26 cellular contexts compared by ENCODE assay signal in genomic region chr3:50529996-50530706, GRCh38. TPM values are rescaled to one million over a fixed set of nuclear protein-coding genes. Genes with fewer than 3 reads are reported as not detected.
DNase-seq lines count a peak whose midpoint lies in the region; ATAC-seq, FAIRE-seq and TF ChIP-seq lines count a peak whose summit lies in the region.
"Had no signal": no experiment of that assay in that cellular context is flagged by ENCODE, and none has a peak within 500 bp of the region (broad histone marks: within the 10 kb centered on the region; RNA-seq: fewer than 3 reads in every experiment).

No MANE protein-coding gene starts in this region.

- H3K36me3 ChIP-seq in astrocyte (ENCODE audit: insufficient read depth, low read length) (no peaks in the 10 kb centered on the region), iPS-20b (ENCODE audit: insufficient read depth, low read depth, low read length) (no peaks in the 10 kb centered on the region)
- H3K36me3 ChIP-seq: adrenal gland, vagina had no signal

- FAIRE-seq in astrocyte (lab: Jason Lieb, UNC): no peak
- FAIRE-seq: GM18507, RCC 7860 had no signal

- no peaks in the 10 kb centered on the region for H3K79me2 ChIP-seq in astrocyte (ENCODE audit: insufficient read depth, low read length)

- no peak overlapping the region for H3K9ac ChIP-seq in astrocyte (ENCODE audit: low read length)
- H3K9ac ChIP-seq in iPS-20b (ENCODE audit: low read depth, low read length): peak overlapping the region; percentile 57; the same call in 1 of the 2 replicates

- H3K4me2 ChIP-seq in astrocyte (ENCODE audit: low read length): peak overlapping the region; percentile 11

- TF ChIP-seq CTCF in astrocyte (IDR thresholded peaks at IDR 0.05; ENCODE audit: insufficient read depth, low read depth, low read length) (no peak), progenitor cell of endocrine pancreas (IDR thresholded peaks at IDR 0.05; ENCODE audit: unreplicated experiment) (no peak)

- H3K4me1 ChIP-seq in astrocyte (ENCODE audit: insufficient read depth, low read length) (no peaks in the 10 kb centered on the region), iPS-20b (ENCODE audit: insufficient read depth, low read length) (peaks cover 4% of the 10 kb centered on the region)
- H3K4me1 ChIP-seq: adrenal gland had no signal

- no peak overlapping the region for H2AFZ ChIP-seq in astrocyte (ENCODE audit: low read depth, low read length)

- no peak overlapping the region for H3K27ac ChIP-seq in astrocyte (ENCODE audit: low read depth, low read length)
- no peak overlapping the region for H3K27ac ChIP-seq in iPS-20b (ENCODE audit: low read length)
- H3K27ac ChIP-seq: adrenal gland, vagina had no signal

- no peak for ATAC-seq in activated naive CD8-positive, alpha-beta T cell treated with anti-CD3 and anti-CD28 coated beads, Interleukin-2, amount 50 U/mL, for 24 hours
- ATAC-seq: left lobe of liver had no signal

- H3K4me3 ChIP-seq in astrocyte (ENCODE audit: insufficient read depth, low read depth, low read length) (no peak overlapping the region), iPS-20b (ENCODE audit: low read length) (peak overlapping the region; percentile 55; the same call in 1 of the 2 replicates)
- H3K4me3 ChIP-seq: adrenal gland had no signal

- peaks cover 5% of the 10 kb centered on the region for H4K20me1 ChIP-seq in astrocyte (ENCODE audit: insufficient read depth, low read length)

- H3K9me3 Mint-ChIP-seq in astrocyte (ENCODE audit: unreplicated experiment) (no peaks in the 10 kb centered on the region), progenitor cell of endocrine pancreas (ENCODE audit: low read depth) (no peaks in the 10 kb centered on the region)
- no peaks in the 10 kb centered on the region for H3K9me3 Mint-ChIP-seq in activated naive CD8-positive, alpha-beta T cell treated with anti-CD3 and anti-CD28 coated beads, Interleukin-2, amount 50 U/mL, for 24 hours
- H3K9me3 Mint-ChIP-seq: T-helper 1 cell treated with Interleukin-12 subunit alpha and Interleukin-12 subunit beta and Interleukin-4 antibody, amounts not matched to agents 30 μg/mL and 1 μg/mL, for 36 hours had no signal

- H3K9me3 ChIP-seq in astrocyte (ENCODE audit: insufficient read depth, low read depth, low read length) (no peaks in the 10 kb centered on the region), iPS-20b (ENCODE audit: insufficient read depth, low read depth, low read length) (no peaks in the 10 kb centered on the region)
- H3K9me3 ChIP-seq: adrenal gland, vagina had no signal

- DNase-seq in NCI-H1417 (lab: John Stamatoyannopoulos, UW) (peak in 2 of 3 experiments; percentile 45 to 60), NCI-H1417 treated with DMSO at 0.1 percent for 48 hours (lab: John Stamatoyannopoulos, UW) (no peak), astrocyte (ENCODE audit: low read depth) (no peak), progenitor cell of endocrine pancreas (ENCODE audit: low spot score, unreplicated experiment) (no peak), HT-29 (ENCODE audit: low spot score) (no peak), middle frontal gyrus (ENCODE audit: extremely low spot score, low spot score) (no peak)
- no peak for DNase-seq in activated naive CD8-positive, alpha-beta T cell treated with anti-CD3 and anti-CD28 coated beads, Interleukin-2, amount 50 U/mL, for 24 hours
- DNase-seq: activated CD8-positive, alpha-beta memory T cell treated with anti-CD3 and anti-CD28 coated beads, Interleukin-2, amount 50 U/mL, for 48 hours; activated effector memory CD4-positive, alpha-beta T cell treated with Interleukin-2 at 50 U/mL for 16 hours; adrenal gland; COR-L47; EL; hippocampal formation; KG1; MV-4-11; NCI-H1930; stimulated activated CD4-positive, alpha-beta T cell treated with anti-CD3 and anti-CD28 coated beads, Interleukin-12 subunit alpha, Interleukin-12 subunit beta, amount 100 ng/mL, for 4 hours had no signal

- H3K4me1 Mint-ChIP-seq in astrocyte (ENCODE audit: low read depth, unreplicated experiment) (peaks cover 14% of the 10 kb centered on the region), progenitor cell of endocrine pancreas (ENCODE audit: low read depth) (peaks cover 12% of the 10 kb centered on the region)
- peaks cover 4% of the 10 kb centered on the region for H3K4me1 Mint-ChIP-seq in activated naive CD8-positive, alpha-beta T cell treated with anti-CD3 and anti-CD28 coated beads, Interleukin-2, amount 50 U/mL, for 24 hours
- H3K4me1 Mint-ChIP-seq: B cell had no signal

- H3K27me3 ChIP-seq in astrocyte (ENCODE audit: insufficient read depth, low read length): peaks cover 32% of the 10 kb centered on the region
- peaks cover 37% of the 10 kb centered on the region for H3K27me3 ChIP-seq in iPS-20b (ENCODE audit: insufficient read depth, low read length)
- H3K27me3 ChIP-seq: adrenal gland, vagina had no signal

- H3K4me3 Mint-ChIP-seq in astrocyte (ENCODE audit: unreplicated experiment) (no peak overlapping the region), progenitor cell of endocrine pancreas (ENCODE audit: low read depth) (peak overlapping the region; percentile 58)
- no peak overlapping the region for H3K4me3 Mint-ChIP-seq in activated naive CD8-positive, alpha-beta T cell treated with anti-CD3 and anti-CD28 coated beads, Interleukin-2, amount 50 U/mL, for 24 hours
- H3K4me3 Mint-ChIP-seq: B cell; T-helper 1 cell treated with Interleukin-12 subunit alpha and Interleukin-12 subunit beta and Interleukin-4 antibody, amounts not matched to agents 30 μg/mL and 1 μg/mL, for 36 hours had no signal

- H3K27me3 Mint-ChIP-seq in astrocyte (ENCODE audit: low read depth, unreplicated experiment) (peaks cover 53% of the 10 kb centered on the region), progenitor cell of endocrine pancreas (peaks cover 45% of the 10 kb centered on the region)
- H3K27me3 Mint-ChIP-seq in activated naive CD8-positive, alpha-beta T cell treated with anti-CD3 and anti-CD28 coated beads, Interleukin-2, amount 50 U/mL, for 24 hours: peaks cover 17% of the 10 kb centered on the region

- H3K27ac Mint-ChIP-seq in astrocyte (ENCODE audit: unreplicated experiment) (no peak overlapping the region), progenitor cell of endocrine pancreas (no peak overlapping the region)
- no peak overlapping the region for H3K27ac Mint-ChIP-seq in activated naive CD8-positive, alpha-beta T cell treated with anti-CD3 and anti-CD28 coated beads, Interleukin-2, amount 50 U/mL, for 24 hours
- H3K27ac Mint-ChIP-seq: B cell; T-helper 1 cell treated with Interleukin-12 subunit alpha and Interleukin-12 subunit beta and Interleukin-4 antibody, amounts not matched to agents 30 μg/mL and 1 μg/mL, for 36 hours had no signal

- H3K36me3 Mint-ChIP-seq in astrocyte (ENCODE audit: low read depth, unreplicated experiment) (no peaks in the 10 kb centered on the region), progenitor cell of endocrine pancreas (ENCODE audit: insufficient read depth) (no peaks in the 10 kb centered on the region)
- no peaks in the 10 kb centered on the region for H3K36me3 Mint-ChIP-seq in activated naive CD8-positive, alpha-beta T cell treated with anti-CD3 and anti-CD28 coated beads, Interleukin-2, amount 50 U/mL, for 24 hours (ENCODE audit: low read depth)

RNA-seq across cellular contexts. Expression of gene CACNA2D2, which starts 26.7 kb away (rescaled TPM):
- 0.31 and 1.00 TPM in 2 replicates for total RNA-seq in astrocyte
- 5.5 and 6.9 TPM in 2 replicates for total RNA-seq in progenitor cell of endocrine pancreas
- total RNA-seq in HT-29 (2014; rRNA removed; shearing (Covaris generic)): 0.33 and 0.42 TPM in 2 replicates
- total RNA-seq: fibroblast of villous mesenchyme had no signal

RNA-seq across cellular contexts. Expression of gene C3orf18, which starts 37.4 kb away (rescaled TPM):
- total RNA-seq in astrocyte (7.2 and 8.0 TPM in 2 replicates), progenitor cell of endocrine pancreas (12.0 and 12.5 TPM in 2 replicates)
- total RNA-seq in HT-29 (2014; rRNA removed; shearing (Covaris generic)): 0.33 and 0.44 TPM in 2 replicates
- total RNA-seq: A172 had no signal

RNA-seq across cellular contexts. Expression of gene HEMK1, which starts 39.2 kb away (rescaled TPM):
- total RNA-seq in astrocyte (13.6 and 15.7 TPM in 2 replicates), progenitor cell of endocrine pancreas (23.0 and 23.7 TPM in 2 replicates)
- 8.2 and 12.2 TPM in 2 replicates for total RNA-seq in HT-29 (2014; rRNA removed; shearing (Covaris generic))

Comparison
In these comparisons a context has a peak if more than half of its experiments do, and no peak if none do; other contexts are left out.
1. DNase-seq: peak in NCI-H1417 (2 of 3); none in NCI-H1417 treated with DMSO at 0.1 percent for 48 hours (single experiment), astrocyte (single experiment), progenitor cell of endocrine pancreas (single experiment), HT-29 (single experiment), middle frontal gyrus (single experiment) and activated naive CD8-positive, alpha-beta T cell treated with anti-CD3 and anti-CD28 coated beads, Interleukin-2, amount 50 U/mL, for 24 hours (single experiment).